1 cellular context compared by ENCODE assay signal in the genomic region with DNA sequence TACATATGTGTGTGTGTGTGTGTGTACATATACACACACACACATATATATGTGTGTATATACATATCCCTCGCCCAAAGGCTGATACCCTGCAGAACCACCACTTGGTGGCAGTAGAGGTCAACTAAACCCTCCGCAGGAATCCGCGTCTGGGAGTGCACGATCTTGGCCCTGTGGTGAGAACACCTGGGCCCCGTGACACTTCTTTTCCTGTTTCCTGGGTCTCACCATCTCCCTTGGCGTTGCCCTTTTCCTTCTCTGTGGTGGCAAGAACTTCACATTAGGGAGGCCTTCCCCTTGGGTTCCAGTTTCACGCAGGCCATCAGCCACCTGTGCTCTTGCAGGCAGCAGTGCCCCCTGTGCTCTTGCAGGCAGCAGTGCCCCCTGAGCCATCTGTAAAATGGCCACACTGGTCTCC.
TF ChIP-seq lines count a peak whose summit lies in the region.

No MANE protein-coding gene starts in this region.

TF ChIP-seq in IMR-90, 13 proteins besides CTCF, POLR2A, EP300 and RAD21 (continued from another document):
- TF ChIP-seq, protein P1, sequence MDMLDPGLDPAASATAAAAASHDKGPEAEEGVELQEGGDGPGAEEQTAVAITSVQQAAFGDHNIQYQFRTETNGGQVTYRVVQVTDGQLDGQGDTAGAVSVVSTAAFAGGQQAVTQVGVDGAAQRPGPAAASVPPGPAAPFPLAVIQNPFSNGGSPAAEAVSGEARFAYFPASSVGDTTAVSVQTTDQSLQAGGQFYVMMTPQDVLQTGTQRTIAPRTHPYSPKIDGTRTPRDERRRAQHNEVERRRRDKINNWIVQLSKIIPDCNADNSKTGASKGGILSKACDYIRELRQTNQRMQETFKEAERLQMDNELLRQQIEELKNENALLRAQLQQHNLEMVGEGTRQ (IDR thresholded peaks at IDR 0.05; ENCODE audit: low read depth, low read length) = no peak
- no peak for TF ChIP-seq NFE2L2 (IDR thresholded peaks at IDR 0.05; ENCODE audit: low read depth, low read length)
- TF ChIP-seq MAFK (IDR thresholded peaks at IDR 0.05; ENCODE audit: low read depth, low read length) = no peak
TF ChIP-seq in IMR-90: peak in this region for 1.
